Comparison of ENCODE assay signal across 17 cellular contexts in the genomic region with DNA sequence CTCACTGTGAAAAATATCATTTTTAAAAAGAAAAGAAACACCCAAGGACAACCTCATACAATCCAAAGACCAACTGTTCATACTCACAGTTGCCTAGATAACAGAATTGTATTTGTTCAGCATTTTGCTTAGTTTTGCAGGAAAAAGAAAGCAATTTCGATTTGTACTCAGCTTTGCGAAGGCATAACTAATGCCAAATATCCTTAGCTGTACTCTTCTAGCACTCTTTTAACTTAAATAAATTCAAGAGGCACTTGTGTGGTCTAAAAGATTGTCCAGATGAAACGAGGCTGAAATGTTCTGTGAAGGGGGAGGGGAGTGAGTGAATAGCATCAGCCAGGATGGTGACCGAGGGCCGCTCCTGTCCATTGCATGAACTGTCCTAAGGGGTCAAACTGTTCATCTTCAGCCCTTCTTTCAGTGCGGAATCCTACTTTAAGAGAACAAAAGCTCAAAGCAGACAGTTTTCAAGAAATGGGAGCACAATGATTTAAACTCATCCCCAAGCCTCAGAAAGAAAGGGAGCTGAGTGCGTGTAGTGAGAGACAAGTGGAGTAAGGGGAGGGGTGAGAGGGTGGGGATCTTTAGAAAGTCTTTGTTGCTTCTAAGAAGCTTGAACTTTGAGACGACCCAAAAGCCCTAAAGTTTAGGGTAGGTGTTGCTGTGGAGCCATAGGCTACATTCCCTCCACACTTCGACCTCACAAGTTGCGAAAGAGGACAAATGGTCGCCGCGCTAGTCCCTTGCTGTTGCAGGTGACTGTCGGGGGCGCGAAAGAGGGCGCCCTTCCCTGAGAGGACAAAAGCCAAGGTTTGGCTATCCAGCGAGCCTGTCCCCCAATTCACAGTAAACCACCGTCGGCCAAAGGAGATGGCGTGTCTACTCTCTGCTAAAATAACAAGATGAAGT. TPM values are rescaled to one million over a fixed set of nuclear protein-coding genes. Genes with fewer than 3 reads are reported as not detected.
DNase-seq lines count a peak whose midpoint lies in the region; ATAC-seq, FAIRE-seq and TF ChIP-seq lines count a peak whose summit lies in the region.
"Had no signal": no experiment of that assay in that cellular context is flagged by ENCODE, and none has a peak within 500 bp of the region (broad histone marks: within the 10 kb centered on the region; RNA-seq: fewer than 3 reads in every experiment).

No MANE protein-coding gene starts in this region.

- no peak overlapping the region for H3K27ac Mint-ChIP-seq in activated CD8-positive, alpha-beta T cell treated with anti-CD3 and anti-CD28 coated beads, Interleukin-2, amount 10 ng/mL, durations not matched to agents 7 days and 5 days
- H3K27ac Mint-ChIP-seq in neural crest cell (ENCODE audit: unreplicated experiment), result no peak overlapping the region

- no peaks in the 10 kb centered on the region for H3K36me3 Mint-ChIP-seq in activated CD8-positive, alpha-beta T cell treated with anti-CD3 and anti-CD28 coated beads, Interleukin-2, amount 10 ng/mL, durations not matched to agents 7 days and 5 days (ENCODE audit: low read depth)
- H3K36me3 Mint-ChIP-seq in neural crest cell (ENCODE audit: low read depth), result no peaks in the 10 kb centered on the region

- no peak overlapping the region for H2AFZ ChIP-seq in SK-N-SH (ENCODE audit: low read depth)

- H3K79me2 ChIP-seq in SK-N-SH (ENCODE audit: insufficient read depth), result no peaks in the 10 kb centered on the region

- no peaks in the 10 kb centered on the region for H4K20me1 ChIP-seq in SK-N-SH (ENCODE audit: insufficient read depth)

- TF ChIP-seq CTCF in SK-N-SH (IDR thresholded peaks at IDR 0.05) (no peak), neural crest cell (conservative IDR thresholded peaks at IDR 0.05) (no peak), psoas muscle (IDR thresholded peaks at IDR 0.05) (no peak)

- peaks cover 3% of the 10 kb centered on the region for H3F3A ChIP-seq in SK-N-SH (replicated peaks; ENCODE audit: insufficient read depth)

- FAIRE-seq in GM19239 (lab: Jason Lieb, UNC), result peak; percentile 87
- FAIRE-seq: small intestine had no signal

- H3K4me1 Mint-ChIP-seq in activated CD8-positive, alpha-beta T cell treated with anti-CD3 and anti-CD28 coated beads, Interleukin-2, amount 10 ng/mL, durations not matched to agents 7 days and 5 days (ENCODE audit: low read depth), result peaks cover 66% of the 10 kb centered on the region
- H3K4me1 Mint-ChIP-seq in neural crest cell, result peaks cover 67% of the 10 kb centered on the region

- WGBS in SK-N-SH (ENCODE audit: low lambda C conversion rate), result 46% methylated on average over 17 of the region's 21 CpGs
- 8 to 13% (median 9%) methylated on average over 21 of the region's 21 CpGs for WGBS in psoas muscle, 3 donors

- H3K36me3 ChIP-seq in SK-N-SH (replicated peaks in 1 of 2; ENCODE audit: control insufficient read depth in 1 of 2, insufficient read depth in 2 of 2, low read length in 1 of 2) (no peaks in the 10 kb centered on the region), MG63 (no peaks in the 10 kb centered on the region), psoas muscle (ENCODE audit: insufficient read depth in 1 of 2, low read depth in 1 of 2) (no peaks in the 10 kb centered on the region)
- H3K36me3 ChIP-seq: tibial nerve had no signal

- CTCF ChIA-PET in SK-N-SH (lab: Yijun Ruan, JAX), result interaction anchor here (1.3 to 2.5 kb wide), 5 partner anchors 10 to 192 kb away, joined by 6 to 12 read pairs (median 6); no protein-coding TSS in a partner anchor
- CTCF ChIA-PET in activated CD8-positive, alpha-beta T cell treated with anti-CD3 and anti-CD28 coated beads, Interleukin-2, amount 10 ng/mL, durations not matched to agents 7 days and 5 days (lab: Charles Lee), result interaction anchor here (0.8 to 3.3 kb wide), 4 partner anchors 11 to 196 kb away, joined by 3 to 8 read pairs (median 4); no protein-coding TSS in a partner anchor

- H3K4me1 ChIP-seq in SK-N-SH (ENCODE audit: control insufficient read depth in 1 of 2, insufficient read depth in 2 of 2, low read depth in 1 of 2, low read length in 1 of 2) (peaks cover 6 to 26% of the 10 kb centered on the region in 2 experiments; a peak in 2 of 4 replicates), psoas muscle (peaks cover 7% of the 10 kb centered on the region)

- no peaks in the 10 kb centered on the region for H3K9me2 ChIP-seq in SK-N-SH

- POLR2A ChIA-PET in SK-N-SH (lab: Yijun Ruan, JAX), result no interaction called here
- POLR2A ChIA-PET in activated CD8-positive, alpha-beta T cell treated with anti-CD3 and anti-CD28 coated beads, Interleukin-2, amount 10 ng/mL, durations not matched to agents 7 days and 5 days (lab: Charles Lee), result no interaction called here

- peak overlapping the region; percentile 39; the same call in 1 of the 2 replicates for H3K4me2 ChIP-seq in SK-N-SH

- H3K9me3 ChIP-seq in SK-N-SH, result no peaks in the 10 kb centered on the region
- no peaks in the 10 kb centered on the region for H3K9me3 ChIP-seq in MG63
- H3K9me3 ChIP-seq in psoas muscle, result no peaks in the 10 kb centered on the region

- TF ChIP-seq RAD21 in SK-N-SH (IDR thresholded peaks at IDR 0.05; ENCODE audit: low read length), result no peak

- no peak overlapping the region for H3K9ac ChIP-seq in SK-N-SH

- intact Hi-C loops in psoas muscle (cut with DNase I), result loop anchor here in 1 of 2 donors (10.0 kb wide), 1 partner anchor 425 kb away; no protein-coding TSS in a partner anchor

- H3K27me3 ChIP-seq in SK-N-SH (ENCODE audit: insufficient read depth) (peaks cover 50% of the 10 kb centered on the region; the same call in 1 of the 2 replicates), MG63 (peaks cover 51% of the 10 kb centered on the region), psoas muscle (ENCODE audit: insufficient read depth in 3 of 3, low read length in 2 of 3) (peaks cover 0 to 100% (median 52%) of the 10 kb centered on the region in 3 donors)

- H3K4me3 ChIP-seq in SK-N-SH (ENCODE audit: low read depth in 2 of 2, low read length in 1 of 2) (peak overlapping the region; percentile 6 to 26; a peak in 2 of 4 replicates), MG63 (no peak overlapping the region), psoas muscle (no peak overlapping the region)
- H3K4me3 ChIP-seq: coronary artery, tibial nerve had no signal

- peak; percentile 35 for DNase-seq in SK-N-SH
- no peak for DNase-seq in GM19239 (ENCODE audit: insufficient read length, low spot score)
- DNase-seq in activated CD8-positive, alpha-beta T cell treated with anti-CD3 and anti-CD28 coated beads, Interleukin-2, amount 10 ng/mL, durations not matched to agents 7 days and 5 days, result peak; percentile 30
- peak; percentile 8 for DNase-seq in neural crest cell (ENCODE audit: low read depth, low spot score)
- DNase-seq in MG63, result no peak
- DNase-seq in psoas muscle, result no peak
- DNase-seq: activated CD4-positive, CD25-positive, alpha-beta regulatory T cell; DMS79; NCI-H1105 treated with DMSO at 0.1 percent for 48 hours; NCI-H510A treated with DMSO at 0.1 percent for 48 hours; Right ventricle myocardium superior; small intestine had no signal

- H3K27me3 Mint-ChIP-seq in activated CD8-positive, alpha-beta T cell treated with anti-CD3 and anti-CD28 coated beads, Interleukin-2, amount 10 ng/mL, durations not matched to agents 7 days and 5 days (ENCODE audit: low read depth), result peaks cover 84% of the 10 kb centered on the region
- H3K27me3 Mint-ChIP-seq in neural crest cell (ENCODE audit: low read depth), result peaks cover 99% of the 10 kb centered on the region

- H3K9me3 Mint-ChIP-seq in activated CD8-positive, alpha-beta T cell treated with anti-CD3 and anti-CD28 coated beads, Interleukin-2, amount 10 ng/mL, durations not matched to agents 7 days and 5 days (ENCODE audit: insufficient read depth), result no peaks in the 10 kb centered on the region
- H3K9me3 Mint-ChIP-seq in neural crest cell, result no peaks in the 10 kb centered on the region

- no peak for TF ChIP-seq EP300 in SK-N-SH (IDR thresholded peaks at IDR 0.05; ENCODE audit: borderline replicate concordance in 1 of 2, low read depth in 1 of 2, low read length in 1 of 2)

- ATAC-seq in SK-N-SH treated with all-trans-retinoic acid at 6 μM for 48 hours (no peak), psoas muscle (no peak)
- no peak for ATAC-seq in activated CD8-positive, alpha-beta T cell treated with anti-CD3 and anti-CD28 coated beads, Interleukin-2, amount 10 ng/mL, durations not matched to agents 7 days and 5 days
- ATAC-seq in activated CD4-positive, CD25-positive, alpha-beta regulatory T cell treated with anti-CD3 and anti-CD28 coated beads, Interleukin-2, amount 50 U/mL, for 24 hours, result no peak

- H3K27ac ChIP-seq in SK-N-SH (ENCODE audit: low read depth in 2 of 2, low read length in 1 of 2) (no peak overlapping the region), psoas muscle (no peak overlapping the region)
- H3K27ac ChIP-seq: coronary artery, tibial nerve had no signal

- peak overlapping the region; percentile 40 for H3K4me3 Mint-ChIP-seq in activated CD8-positive, alpha-beta T cell treated with anti-CD3 and anti-CD28 coated beads, Interleukin-2, amount 10 ng/mL, durations not matched to agents 7 days and 5 days
- peak overlapping the region; percentile 66 for H3K4me3 Mint-ChIP-seq in neural crest cell

TF ChIP-seq in SK-N-SH, 30 proteins besides CTCF, POLR2A, EP300 and RAD21 (continues in another document):
- no peak for TF ChIP-seq NRF1 (IDR thresholded peaks at IDR 0.05; ENCODE audit: low read depth, low read length)
- no peak for TF ChIP-seq ELF1 (IDR thresholded peaks at IDR 0.05)

TF ChIP-seq in SK-N-SH treated with all-trans-retinoic acid at 6 μM for 48 hours, 23 proteins besides CTCF, POLR2A, EP300 and RAD21 (continues in another document):
- TF ChIP-seq ZFP3 (CRISPR knock-in tag; IDR thresholded peaks at IDR 0.05) (no peak), ARNTL (CRISPR knock-in tag; IDR thresholded peaks at IDR 0.05; ENCODE audit: borderline replicate concordance, low read depth) (no peak), GLIS3 (CRISPR knock-in tag; IDR thresholded peaks at IDR 0.05) (no peak)
- TF ChIP-seq, protein P1, sequence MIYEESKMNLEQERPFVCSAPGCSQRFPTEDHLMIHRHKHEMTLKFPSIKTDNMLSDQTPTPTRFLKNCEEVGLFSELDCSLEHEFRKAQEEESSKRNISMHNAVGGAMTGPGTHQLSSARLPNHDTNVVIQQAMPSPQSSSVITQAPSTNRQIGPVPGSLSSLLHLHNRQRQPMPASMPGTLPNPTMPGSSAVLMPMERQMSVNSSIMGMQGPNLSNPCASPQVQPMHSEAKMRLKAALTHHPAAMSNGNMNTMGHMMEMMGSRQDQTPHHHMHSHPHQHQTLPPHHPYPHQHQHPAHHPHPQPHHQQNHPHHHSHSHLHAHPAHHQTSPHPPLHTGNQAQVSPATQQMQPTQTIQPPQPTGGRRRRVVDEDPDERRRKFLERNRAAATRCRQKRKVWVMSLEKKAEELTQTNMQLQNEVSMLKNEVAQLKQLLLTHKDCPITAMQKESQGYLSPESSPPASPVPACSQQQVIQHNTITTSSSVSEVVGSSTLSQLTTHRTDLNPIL (CRISPR knock-in tag; IDR thresholded peaks at IDR 0.05; ENCODE audit: low read depth), result no peak

RNA-seq across cellular contexts. Expression of a gene that starts 4.0 kb away (rescaled TPM):
- not detected in 2 replicates for polyA plus RNA-seq in SK-N-SH (2012; rRNA removed)
- polyA plus RNA-seq in SK-N-SH (2012; cell fraction: cytosol; rRNA removed), result 0.03 TPM in 1 of 2 replicates, not detected in the other
- polyA plus RNA-seq in SK-N-SH (2012; cell fraction: nucleus; rRNA removed), result 0.04 TPM in 1 of 2 replicates, not detected in the other
- total RNA-seq in activated CD8-positive, alpha-beta T cell treated with anti-CD3 and anti-CD28 coated beads, Interleukin-2, amount 10 ng/mL, durations not matched to agents 7 days and 5 days, result not detected
- total RNA-seq in neural crest cell, result 4.1 and 4.2 TPM in 2 replicates
- total RNA-seq in MG63 (2014; rRNA removed; shearing (Covaris generic); ENCODE audit: low replicate concordance), result not detected in 2 replicates
- not detected for total RNA-seq in psoas muscle
- polyA plus RNA-seq in psoas muscle, result not detected
- total RNA-seq: kidney epithelial cell, Right ventricle myocardium superior, tibial nerve had no signal
- polyA plus RNA-seq: small intestine had no signal

Comparison
In these comparisons a context has a peak if more than half of its experiments do, and no peak if none do; other contexts are left out.
1. DNase-seq: peak in SK-N-SH (single experiment), activated CD8-positive, alpha-beta T cell treated with anti-CD3 and anti-CD28 coated beads, Interleukin-2, amount 10 ng/mL, durations not matched to agents 7 days and 5 days (single experiment) and neural crest cell (single experiment); none in GM19239 (single experiment), MG63 (single experiment) and psoas muscle (0 of 2).
2. H3K4me3 ChIP-seq: peak in SK-N-SH (2 of 2); none in MG63 (single experiment) and psoas muscle (single experiment).